19 cellular contexts compared by ENCODE assay signal in the genomic region with DNA sequence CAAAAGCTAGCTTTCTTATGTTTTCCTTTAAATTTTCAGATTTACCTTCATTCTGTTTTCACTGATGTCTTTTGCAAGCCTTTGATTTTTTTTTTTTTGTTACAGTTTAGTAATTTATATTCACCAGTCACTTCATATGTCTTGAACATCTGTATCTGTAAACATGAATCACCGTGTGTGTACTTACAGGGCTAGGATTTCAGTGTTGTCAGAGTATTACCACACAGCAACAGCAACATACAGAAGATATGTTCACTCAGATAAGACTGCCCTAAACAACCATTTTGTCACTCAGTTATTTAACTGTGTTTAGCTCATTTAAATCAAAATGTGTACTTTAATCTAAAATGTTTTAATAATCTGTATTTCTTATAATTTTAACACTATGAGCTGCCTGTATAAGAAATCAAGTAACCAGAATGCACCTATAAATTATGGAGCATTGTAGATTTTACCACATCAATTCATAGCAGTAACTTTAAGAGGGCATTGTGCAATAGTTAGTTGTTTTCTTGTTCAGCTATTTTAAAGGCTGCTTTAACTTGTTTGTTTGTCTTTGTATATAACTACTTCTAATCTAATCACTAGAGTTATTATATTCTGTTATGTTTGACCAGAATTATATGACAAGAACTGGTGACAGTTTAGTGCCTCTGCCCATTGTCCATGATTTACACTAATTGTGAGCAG. TPM values are rescaled to one million over a fixed set of nuclear protein-coding genes. Genes with fewer than 3 reads are reported as not detected.
DNase-seq lines count a peak whose midpoint lies in the region; ATAC-seq and TF ChIP-seq lines count a peak whose summit lies in the region.
"Had no signal": no experiment of that assay in that cellular context is flagged by ENCODE, and none has a peak within 500 bp of the region (broad histone marks: within the 10 kb centered on the region; RNA-seq: fewer than 3 reads in every experiment).

No MANE protein-coding gene starts in this region.

- no peak overlapping the region for H3K4me3 Mint-ChIP-seq in CD8-positive, alpha-beta memory T cell
- H3K4me3 Mint-ChIP-seq: activated CD4-positive, alpha-beta memory T cell treated with anti-CD3 and anti-CD28 coated beads for 36 hours; activated T-cell treated with anti-CD3 and anti-CD28 coated beads, Interleukin-2, amount 50 U/mL, for 24 hours; CD4-positive, alpha-beta memory T cell; neural crest cell; type B pancreatic cell had no signal

- DNase-seq in NCI-H748 (lab: John Stamatoyannopoulos, UW; ENCODE audit: unreplicated experiment) (peak; percentile 3), NCI-H748 treated with DMSO at 0.1 percent for 48 hours (lab: John Stamatoyannopoulos, UW) (no peak), RWPE1 (ENCODE audit: low spot score) (peak; percentile 7), fibroblast of the aortic adventitia (ENCODE audit: low read depth) (peak; percentile 39), NCI-H526 (lab: John Stamatoyannopoulos, UW) (no peak)
- no peak for DNase-seq in activated CD4-positive, alpha-beta T cell treated with anti-CD3 and anti-CD28 coated beads for 4 hours
- no peak for DNase-seq in CD8-positive, alpha-beta memory T cell
- DNase-seq: activated CD4-positive, alpha-beta memory T cell treated with anti-CD3 and anti-CD28 coated beads for 36 hours; activated naive CD4-positive, alpha-beta T cell treated with anti-CD3 and anti-CD28 coated beads, Interleukin-2, amount 50 U/mL, for 16 hours; activated T-cell treated with anti-CD3 and anti-CD28 coated beads, Interleukin-2, amount 50 U/mL, for 24 hours; CD4-positive, alpha-beta memory T cell; dorsolateral prefrontal cortex; midbrain; NCI-H2081 treated with DMSO at 0.1 percent for 48 hours; stimulated activated naive CD8-positive, alpha-beta T cell treated with anti-CD3 and anti-CD28 coated beads, Interleukin-15, Interleukin-2, amounts not matched to agents 100 U/mL and 50 U/mL, for 24 hours had no signal

- peaks cover 2 to 7% of the 10 kb centered on the region in 2 donors for H3K27me3 Mint-ChIP-seq in CD8-positive, alpha-beta memory T cell
- H3K27me3 Mint-ChIP-seq: activated CD4-positive, alpha-beta memory T cell treated with anti-CD3 and anti-CD28 coated beads for 36 hours; activated T-cell treated with anti-CD3 and anti-CD28 coated beads, Interleukin-2, amount 50 U/mL, for 24 hours; CD4-positive, alpha-beta memory T cell; type B pancreatic cell had no signal

- peaks cover 10 to 34% (median 24%) of the 10 kb centered on the region in 3 donors for H3K36me3 Mint-ChIP-seq in CD8-positive, alpha-beta memory T cell

- H3K9me3 ChIP-seq in CD8-positive, alpha-beta memory T cell (ENCODE audit: low read length), result no peaks in the 10 kb centered on the region

- peaks cover 0 to 1% (median 0%) of the 10 kb centered on the region in 3 donors for H3K4me1 Mint-ChIP-seq in CD8-positive, alpha-beta memory T cell
- H3K4me1 Mint-ChIP-seq: CD4-positive, alpha-beta memory T cell; neural crest cell had no signal

- no peak overlapping the region for H3K27ac ChIP-seq in RWPE1
- H3K27ac ChIP-seq in CD8-positive, alpha-beta memory T cell (ENCODE audit: low read depth, low read length), result no peak overlapping the region
- H3K27ac ChIP-seq: dorsolateral prefrontal cortex had no signal

- peaks cover 6% of the 10 kb centered on the region for H3K36me3 ChIP-seq in CD8-positive, alpha-beta memory T cell (ENCODE audit: insufficient read depth, low read length)

- peaks cover 0 to 5% (median 4%) of the 10 kb centered on the region in 5 donors for H3K9me3 Mint-ChIP-seq in CD8-positive, alpha-beta memory T cell
- H3K9me3 Mint-ChIP-seq: activated CD4-positive, alpha-beta memory T cell treated with anti-CD3 and anti-CD28 coated beads for 36 hours; type B pancreatic cell had no signal

- CTCF ChIA-PET in RWPE1 (lab: Yijun Ruan, JAX), result interaction anchor here (0.6 to 0.7 kb wide), 2 partner anchors 31 to 437 kb away, joined by 3 to 6 read pairs; no protein-coding TSS in a partner anchor
- CTCF ChIA-PET in CD8-positive, alpha-beta memory T cell (lab: Charles Lee), result no interaction called here

- H3K27me3 ChIP-seq in CD8-positive, alpha-beta memory T cell (ENCODE audit: insufficient read depth, low read length, poor library complexity, severe bottlenecking), result no peaks in the 10 kb centered on the region
- H3K27me3 ChIP-seq: dorsolateral prefrontal cortex had no signal

- no peak overlapping the region for H3K4me3 ChIP-seq in fibroblast of the aortic adventitia (ENCODE audit: low read depth, low read length)
- no peak overlapping the region for H3K4me3 ChIP-seq in CD8-positive, alpha-beta memory T cell (ENCODE audit: low read length)
- H3K4me3 ChIP-seq: dorsolateral prefrontal cortex had no signal

- POLR2A ChIA-PET in RWPE1 (lab: Yijun Ruan, JAX; ENCODE audit: low non-redundant PET), result no interaction called here
- POLR2A ChIA-PET in CD8-positive, alpha-beta memory T cell (lab: Charles Lee), result no interaction called here

- H3K4me1 ChIP-seq in CD8-positive, alpha-beta memory T cell (ENCODE audit: insufficient read depth, low read length), result no peaks in the 10 kb centered on the region

- no peak for TF ChIP-seq CTCF in RWPE1 (conservative IDR thresholded peaks at IDR 0.05; ENCODE audit: low read depth)
- no peak for TF ChIP-seq CTCF in fibroblast of the aortic adventitia (IDR thresholded peaks at IDR 0.05; ENCODE audit: insufficient read depth, low read length)

- H3K27ac Mint-ChIP-seq in CD8-positive, alpha-beta memory T cell, result no peak overlapping the region
- H3K27ac Mint-ChIP-seq: activated CD4-positive, alpha-beta memory T cell treated with anti-CD3 and anti-CD28 coated beads for 36 hours; activated T-cell treated with anti-CD3 and anti-CD28 coated beads, Interleukin-2, amount 50 U/mL, for 24 hours; CD4-positive, alpha-beta memory T cell; type B pancreatic cell had no signal

- no peak for ATAC-seq in GM21529 (IDR thresholded peaks at IDR 0.05; ENCODE audit: unreplicated experiment)
- ATAC-seq: stimulated activated naive CD8-positive, alpha-beta T cell treated with anti-CD3 and anti-CD28 coated beads, Interleukin-15, Interleukin-2, amounts not matched to agents 100 U/mL and 50 U/mL, for 24 hours had no signal

RNA-seq across cellular contexts. Expression of a gene that starts 50.4 kb away (rescaled TPM):
- not detected in 2 replicates for total RNA-seq in fibroblast of the aortic adventitia (ENCODE audit: low replicate concordance)
- not detected for total RNA-seq in CD8-positive, alpha-beta memory T cell
- polyA plus RNA-seq in CD8-positive, alpha-beta memory T cell, result not detected
- total RNA-seq: activated CD4-positive, alpha-beta memory T cell treated with anti-CD3 and anti-CD28 coated beads for 36 hours; CD4-positive, alpha-beta memory T cell; dorsolateral prefrontal cortex; neural crest cell had no signal
- polyA plus RNA-seq: CD4-positive, alpha-beta memory T cell; esophagus had no signal

Comparison
In these comparisons a context has a peak if more than half of its experiments do, and no peak if none do; other contexts are left out.
1. DNase-seq: peak in NCI-H748 (single experiment), RWPE1 (single experiment) and fibroblast of the aortic adventitia (single experiment); none in NCI-H748 treated with DMSO at 0.1 percent for 48 hours (single experiment), activated CD4-positive, alpha-beta T cell treated with anti-CD3 and anti-CD28 coated beads for 4 hours (0 of 2), CD8-positive, alpha-beta memory T cell (0 of 5) and NCI-H526 (0 of 2).